ENCODE assay signal across 12 cellular contexts in the genomic region with DNA sequence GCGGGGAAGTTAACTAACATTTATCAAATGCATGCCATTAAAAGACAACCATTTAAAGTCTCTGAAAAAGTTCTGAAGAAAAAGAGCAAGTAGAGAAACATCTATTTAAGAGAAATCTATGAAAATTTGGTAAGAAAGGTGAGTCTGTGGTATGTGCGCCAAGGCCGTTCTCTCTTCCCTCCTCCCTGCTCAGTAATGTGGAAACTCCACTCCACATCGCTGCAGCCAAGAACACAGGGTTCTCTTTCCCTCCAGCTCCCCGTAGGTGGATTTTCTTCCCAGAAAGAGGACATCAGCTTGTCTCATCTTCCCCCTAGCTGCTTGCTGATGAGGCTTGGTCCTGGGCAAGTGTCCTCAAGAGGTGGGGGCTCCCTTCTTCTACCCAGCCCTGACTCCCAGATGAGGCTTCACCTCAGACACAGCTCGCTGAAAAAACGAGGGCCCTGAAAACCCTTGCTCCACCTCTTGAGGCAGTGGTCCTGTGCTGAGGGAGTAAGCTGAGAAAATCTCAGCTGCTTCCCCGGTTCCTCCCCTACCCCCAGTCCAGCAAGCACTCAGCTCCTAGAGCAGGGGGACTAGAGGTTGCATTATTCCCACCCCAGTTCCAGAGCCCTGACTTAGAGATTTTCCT.
"Had no signal": no experiment of that assay in that cellular context is flagged by ENCODE, and none has a peak within 500 bp of the region (broad histone marks: within the 10 kb centered on the region; RNA-seq: fewer than 3 reads in every experiment).

No MANE protein-coding gene starts in this region.

- H3K4me3 Mint-ChIP-seq: activated naive CD8-positive, alpha-beta T cell treated with anti-CD3 and anti-CD28 coated beads, Interleukin-2, amount 10 ng/mL, durations not matched to agents 7 days and 5 days; brain; naive B cell; stimulated activated memory B cell treated with anti-CD40 and anti-IgM and Interleukin-4, amounts not matched to agents 10 μg/mL and 1 μg/mL and 100 μg/mL, for 72 hours had no signal

- H3K27ac ChIP-seq: colonic mucosa, esophagus muscularis mucosa had no signal

- H3K9me3 ChIP-seq: colonic mucosa, esophagus muscularis mucosa had no signal

- H3K4me1 Mint-ChIP-seq: activated naive CD8-positive, alpha-beta T cell treated with anti-CD3 and anti-CD28 coated beads, Interleukin-2, amount 10 ng/mL, durations not matched to agents 7 days and 5 days; naive B cell; stimulated activated memory B cell treated with anti-CD40 and anti-IgM and Interleukin-4, amounts not matched to agents 10 μg/mL and 1 μg/mL and 100 μg/mL, for 72 hours had no signal

- H3K36me3 ChIP-seq: colonic mucosa, esophagus muscularis mucosa had no signal

- H3K27ac Mint-ChIP-seq: activated naive CD8-positive, alpha-beta T cell treated with anti-CD3 and anti-CD28 coated beads, Interleukin-2, amount 10 ng/mL, durations not matched to agents 7 days and 5 days; brain; naive B cell; stimulated activated memory B cell treated with anti-CD40 and anti-IgM and Interleukin-4, amounts not matched to agents 10 μg/mL and 1 μg/mL and 100 μg/mL, for 72 hours had no signal

- H3K9me3 Mint-ChIP-seq: activated naive CD8-positive, alpha-beta T cell treated with anti-CD3 and anti-CD28 coated beads, Interleukin-2, amount 10 ng/mL, durations not matched to agents 7 days and 5 days; brain had no signal

- H3K36me3 Mint-ChIP-seq: activated naive CD8-positive, alpha-beta T cell treated with anti-CD3 and anti-CD28 coated beads, Interleukin-2, amount 10 ng/mL, durations not matched to agents 7 days and 5 days; brain; naive B cell; stimulated activated memory B cell treated with anti-CD40 and anti-IgM and Interleukin-4, amounts not matched to agents 10 μg/mL and 1 μg/mL and 100 μg/mL, for 72 hours had no signal

- DNase-seq: activated CD4-positive, alpha-beta T cell treated with anti-CD3 and anti-CD28 coated beads, Interleukin-2, amount 50 U/mL, for 4 hours; activated CD4-positive, CD25-positive, alpha-beta regulatory T cell treated with anti-CD3 and anti-CD28 coated beads, Interleukin-2, amount 50 U/mL, for 72 hours; activated naive CD4-positive, alpha-beta T cell; activated naive CD8-positive, alpha-beta T cell treated with anti-CD3 and anti-CD28 coated beads, Interleukin-2, amount 10 ng/mL, durations not matched to agents 7 days and 5 days; activated T-cell treated with anti-CD3 and anti-CD28 coated beads for 4 hours; central memory CD4-positive, alpha-beta T cell; colonic mucosa; naive B cell; stimulated activated CD4-positive, alpha-beta T cell treated with anti-CD3 and anti-CD28 coated beads, Interleukin-2, amount 100 ng/mL, for 48 hours had no signal

- H3K4me3 ChIP-seq: colonic mucosa, esophagus muscularis mucosa had no signal

- H3K27me3 Mint-ChIP-seq: activated naive CD8-positive, alpha-beta T cell treated with anti-CD3 and anti-CD28 coated beads, Interleukin-2, amount 10 ng/mL, durations not matched to agents 7 days and 5 days; brain; naive B cell; stimulated activated memory B cell treated with anti-CD40 and anti-IgM and Interleukin-4, amounts not matched to agents 10 μg/mL and 1 μg/mL and 100 μg/mL, for 72 hours had no signal

- H3K27me3 ChIP-seq: colonic mucosa, esophagus muscularis mucosa had no signal

- H3K4me1 ChIP-seq: colonic mucosa had no signal
